ENCODE assay signal across 1 cellular context in the genomic region with DNA sequence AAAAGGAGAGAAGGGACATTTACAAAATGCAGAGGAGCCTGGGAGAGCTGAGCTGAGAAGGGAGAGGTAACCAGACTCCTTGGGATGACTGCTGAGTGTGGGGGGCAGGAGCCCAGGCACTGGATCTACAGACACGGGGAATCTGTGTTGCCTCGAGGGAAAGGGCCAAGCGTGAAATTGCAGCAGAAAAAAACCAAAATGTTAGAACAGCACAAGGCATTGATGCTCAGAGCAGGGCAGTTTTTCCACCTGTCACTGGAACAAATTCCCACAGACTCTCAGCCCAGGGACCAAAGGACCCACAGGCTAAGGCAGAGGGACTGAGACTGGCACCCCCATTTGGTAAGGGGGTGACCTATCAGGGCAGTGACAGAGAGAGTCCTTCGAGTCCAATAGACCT.
TF ChIP-seq lines count a peak whose summit lies in the region.

No MANE protein-coding gene starts in this region.

TF ChIP-seq in H1, 55 proteins besides CTCF, POLR2A, EP300 and RAD21 (continued from another document):
- no peak for TF ChIP-seq ZNF274 (IDR thresholded peaks at IDR 0.05; ENCODE audit: borderline replicate concordance, extremely low read depth, low read length)
- TF ChIP-seq SRF (IDR thresholded peaks at IDR 0.05; ENCODE audit: low read depth, low read length) = no peak
